Comparison of ENCODE assay signal across 1 cellular context in genomic region chr5:163463063-163463435, GRCh38.
TF ChIP-seq lines count a peak whose summit lies in the region.

No MANE protein-coding gene starts in this region.

TF ChIP-seq in HepG2, 621 proteins besides CTCF, POLR2A, EP300 and RAD21:
- no peak for TF ChIP-seq ZNF792 (CRISPR knock-in tag; IDR thresholded peaks at IDR 0.05)
- no peak for TF ChIP-seq ZNF569 (CRISPR knock-in tag; IDR thresholded peaks at IDR 0.05; ENCODE audit: borderline replicate concordance)
- no peak for TF ChIP-seq ZNF639 (CRISPR knock-in tag; conservative IDR thresholded peaks at IDR 0.05)
- TF ChIP-seq PBX3 (CRISPR knock-in tag; IDR thresholded peaks at IDR 0.05; ENCODE audit: borderline replicate concordance): no peak
- TF ChIP-seq CSRNP1 (CRISPR knock-in tag; IDR thresholded peaks at IDR 0.05): no peak
- TF ChIP-seq IRF2 (CRISPR knock-in tag; IDR thresholded peaks at IDR 0.05): no peak
- no peak for TF ChIP-seq FOXK2 (IDR thresholded peaks at IDR 0.05)
- TF ChIP-seq BCL3 (CRISPR knock-in tag; IDR thresholded peaks at IDR 0.05): no peak
- TF ChIP-seq MATR3 (CRISPR knock-in tag; IDR thresholded peaks at IDR 0.05): no peak
